16 cellular contexts compared by ENCODE assay signal in the genomic region with DNA sequence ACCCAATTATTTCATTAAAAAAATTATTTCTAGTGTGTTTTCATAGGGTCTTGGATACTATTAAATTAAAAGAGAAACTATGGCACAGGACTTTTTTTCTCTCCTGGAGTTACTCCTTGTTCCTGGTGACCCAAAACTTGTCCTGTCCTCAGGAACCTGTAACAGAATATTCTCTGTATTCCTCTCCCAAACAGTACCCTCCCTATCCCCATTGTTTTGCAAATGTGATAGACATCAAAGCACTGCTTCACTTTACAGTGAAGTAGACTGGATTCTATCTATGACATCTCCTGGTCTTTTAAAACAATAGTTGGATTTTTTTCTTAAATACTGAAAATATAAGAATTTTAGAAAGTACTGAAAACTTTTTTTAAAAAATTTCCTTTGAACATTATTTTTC. TPM values are rescaled to one million over a fixed set of nuclear protein-coding genes. Genes with fewer than 3 reads are reported as not detected.
A peak's percentile ranks its signal among the peaks of the same experiment; 100 is the strongest.
DNase-seq lines count a peak whose midpoint lies in the region; ATAC-seq and TF ChIP-seq lines count a peak whose summit lies in the region.
"Had no signal": no experiment of that assay in that cellular context is flagged by ENCODE, and none has a peak within 500 bp of the region (broad histone marks: within the 10 kb centered on the region; RNA-seq: fewer than 3 reads in every experiment).

No MANE protein-coding gene starts in this region.

- DNase-seq in endothelial cell (ENCODE audit: low spot score) (no peak), mesendoderm (peak; percentile 16), NCI-H1092 (lab: John Stamatoyannopoulos, UW) (no peak), NCI-H1105 (lab: John Stamatoyannopoulos, UW) (no peak), DMS79 (lab: John Stamatoyannopoulos, UW) (no peak)
- DNase-seq: C1 segment of cervical spinal cord; Calu3; CD4-positive, alpha-beta T cell; DMS 273 treated with DMSO at 0.1 percent for 48 hours; DMS79 treated with DMSO at 0.1 percent for 48 hours; EL; GDM1 had no signal

- H3K18ac ChIP-seq in mesendoderm (ENCODE audit: low read length): no peak overlapping the region

- H2BK15ac ChIP-seq in mesendoderm (replicated peaks; ENCODE audit: low read depth): no peak overlapping the region

- no peaks in the 10 kb centered on the region for H3K79me1 ChIP-seq in mesendoderm (ENCODE audit: low read length)

- H3K27me3 Mint-ChIP-seq in endothelial cell (ENCODE audit: unreplicated experiment): no peaks in the 10 kb centered on the region
- H3K27me3 Mint-ChIP-seq: B cell; CD4-positive, alpha-beta T cell; IgD-negative memory B cell had no signal

- H3K4me1 ChIP-seq in HUES48 (ENCODE audit: control insufficient read depth, insufficient read depth, low read length): peaks cover 10% of the 10 kb centered on the region
- no peaks in the 10 kb centered on the region for H3K4me1 ChIP-seq in mesendoderm (ENCODE audit: control insufficient read depth, low read depth, low read length)

- no peaks in the 10 kb centered on the region for H3K9me3 ChIP-seq in HUES48 (ENCODE audit: control insufficient read depth, insufficient read depth, low read length)

- no peak overlapping the region for H3K4me3 Mint-ChIP-seq in endothelial cell (ENCODE audit: unreplicated experiment)
- H3K4me3 Mint-ChIP-seq: B cell; CD4-positive, alpha-beta T cell; IgD-negative memory B cell had no signal

- H3K4me3 ChIP-seq in HUES48 (ENCODE audit: low read depth, low read length): no peak overlapping the region
- H3K4me3 ChIP-seq in mesendoderm (ENCODE audit: low read length): no peak overlapping the region

- no peak overlapping the region for H2AK5ac ChIP-seq in mesendoderm (ENCODE audit: low read length)

- H4K5ac ChIP-seq in mesendoderm (ENCODE audit: low read length): no peak overlapping the region

- no peak overlapping the region for H3K4ac ChIP-seq in mesendoderm (ENCODE audit: low read depth, low read length)

- H3K79me2 ChIP-seq in mesendoderm (ENCODE audit: control insufficient read depth, insufficient read depth, low read length): no peaks in the 10 kb centered on the region

- no peak overlapping the region for H4K8ac ChIP-seq in mesendoderm (ENCODE audit: low read depth, low read length)

- peak overlapping the region; percentile 5 for H3K27ac ChIP-seq in HUES48 (ENCODE audit: low read depth, low read length)
- no peak overlapping the region for H3K27ac ChIP-seq in mesendoderm (ENCODE audit: low read depth, low read length)

- no peak overlapping the region for H2BK5ac ChIP-seq in mesendoderm (ENCODE audit: low read length)

- H3K27me3 ChIP-seq in HUES48 (ENCODE audit: control insufficient read depth, insufficient read depth, low read length): no peaks in the 10 kb centered on the region
- no peaks in the 10 kb centered on the region for H3K27me3 ChIP-seq in mesendoderm (ENCODE audit: insufficient read depth, low read length, poor library complexity)

- no peak overlapping the region for H3K56ac ChIP-seq in mesendoderm (ENCODE audit: low read length)

- H3K9ac ChIP-seq in HUES48 (ENCODE audit: low read depth, low read length): no peak overlapping the region
- H3K9ac ChIP-seq in mesendoderm (ENCODE audit: low read length): no peak overlapping the region

- H3K4me2 ChIP-seq in mesendoderm (ENCODE audit: low read length): no peak overlapping the region

- no peak for ATAC-seq in GM21447 (IDR thresholded peaks at IDR 0.05; ENCODE audit: unreplicated experiment)

- peaks cover 5% of the 10 kb centered on the region for H3K36me3 Mint-ChIP-seq in endothelial cell (ENCODE audit: low read depth, unreplicated experiment)

- no peak overlapping the region for H3K23ac ChIP-seq in mesendoderm (ENCODE audit: low read length)

- no peaks in the 10 kb centered on the region for H3K9me3 Mint-ChIP-seq in endothelial cell (ENCODE audit: unreplicated experiment)
- H3K9me3 Mint-ChIP-seq: CD4-positive, alpha-beta T cell; IgD-negative memory B cell had no signal

- H3K4me1 Mint-ChIP-seq in endothelial cell (ENCODE audit: unreplicated experiment): peaks cover 16% of the 10 kb centered on the region
- H3K4me1 Mint-ChIP-seq: B cell, IgD-negative memory B cell had no signal

- peak overlapping the region; percentile 94 for H3K27ac Mint-ChIP-seq in endothelial cell (ENCODE audit: unreplicated experiment)
- H3K27ac Mint-ChIP-seq: B cell; CD4-positive, alpha-beta T cell; IgD-negative memory B cell had no signal

- TF ChIP-seq CTCF in endothelial cell (IDR thresholded peaks at IDR 0.05; ENCODE audit: unreplicated experiment): no peak

- H3K36me3 ChIP-seq in HUES48 (ENCODE audit: control insufficient read depth, insufficient read depth, low read length) (peaks cover 70% of the 10 kb centered on the region), mesendoderm (ENCODE audit: control insufficient read depth, insufficient read depth, low read length) (no peaks in the 10 kb centered on the region)

- no peak overlapping the region for H2BK120ac ChIP-seq in mesendoderm (ENCODE audit: low read depth, low read length)

RNA-seq across cellular contexts. Expression of a gene that starts 37.2 kb away (rescaled TPM):
- total RNA-seq in endothelial cell (ENCODE audit: unreplicated experiment): 77.8 TPM
- 54.3 TPM for polyA plus RNA-seq in mesendoderm (2013, experiment 1 of 2)
- 53.7 TPM for polyA plus RNA-seq in mesendoderm (2013, experiment 2 of 2)
